Comparison of ENCODE assay signal across 1 cellular context in genomic region chr17:79978545-79978852, GRCh38.
TF ChIP-seq lines count a peak whose summit lies in the region.

No MANE protein-coding gene starts in this region.

TF ChIP-seq in H1, 55 proteins besides CTCF, POLR2A, EP300 and RAD21:
- no peak for TF ChIP-seq CHD7 (IDR thresholded peaks at IDR 0.05; ENCODE audit: insufficient replicate concordance, low read length)
- no peak for TF ChIP-seq RFX5 (IDR thresholded peaks at IDR 0.05; ENCODE audit: borderline replicate concordance, low read depth, low read length)
- no peak for TF ChIP-seq FOSL1 (IDR thresholded peaks at IDR 0.05; ENCODE audit: insufficient read depth, low read depth, low read length)
- no peak for TF ChIP-seq KDM4A (IDR thresholded peaks at IDR 0.05; ENCODE audit: low read depth, low read length, severe bottlenecking)
- TF ChIP-seq JUND (IDR thresholded peaks at IDR 0.05; ENCODE audit: low read length), result no peak
- no peak for TF ChIP-seq TCF12 (IDR thresholded peaks at IDR 0.05; ENCODE audit: low read depth, low read length)
- TF ChIP-seq CREB1 (IDR thresholded peaks at IDR 0.05), result no peak
- TF ChIP-seq SIN3A (conservative IDR thresholded peaks at IDR 0.05 in 1 of 2, IDR thresholded peaks at IDR 0.05 in 1 of 2; ENCODE audit: low read depth in 1 of 2, low read length in 2 of 2), result no peak
